In the genomic region with DNA sequence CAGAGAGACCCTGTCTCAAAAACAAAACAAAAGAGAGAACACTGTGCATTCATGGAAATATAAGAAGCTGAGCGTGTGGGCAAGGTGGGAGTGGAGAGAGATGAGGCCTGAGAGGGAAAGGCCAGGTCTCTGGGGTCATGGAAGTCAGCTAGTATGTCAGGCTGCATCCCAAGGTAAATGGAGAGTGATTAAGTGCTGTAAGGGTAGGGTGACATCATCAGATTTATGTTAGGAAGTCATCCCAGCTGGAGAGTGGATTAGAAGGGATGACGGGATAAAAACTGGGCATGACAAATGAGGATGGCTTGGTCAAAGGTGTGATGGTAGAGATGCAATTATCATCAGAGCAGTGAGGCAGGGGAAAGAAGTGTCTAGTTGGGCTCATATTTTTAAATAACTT, we compare ENCODE assay signal across 20 cellular contexts. TPM values are rescaled to one million over a fixed set of nuclear protein-coding genes. Genes with fewer than 3 reads are reported as not detected.
"Had no signal": no experiment of that assay in that cellular context is flagged by ENCODE, and none has a peak within 500 bp of the region (broad histone marks: within the 10 kb centered on the region; RNA-seq: fewer than 3 reads in every experiment).

No MANE protein-coding gene starts in this region.

- H3K36me3 ChIP-seq: gastrocnemius medialis, left ventricle myocardium inferior, sigmoid colon had no signal

- H3K4me3 Mint-ChIP-seq: memory B cell; stimulated activated naive CD8-positive, alpha-beta T cell treated with anti-CD3 and anti-CD28 coated beads, Interleukin-15, amount 100 ng/mL, for 72 hours; WTC11 had no signal

- H3K27ac Mint-ChIP-seq: memory B cell, WTC11 had no signal

- ATAC-seq: body of pancreas; gastrocnemius medialis; stimulated activated naive CD8-positive, alpha-beta T cell treated with anti-CD3 and anti-CD28 coated beads, Interleukin-15, amount 100 ng/mL, for 72 hours; WTC11 had no signal

- H3K9me3 Mint-ChIP-seq: memory B cell; nephron; stimulated activated naive CD8-positive, alpha-beta T cell treated with anti-CD3 and anti-CD28 coated beads, Interleukin-15, amount 100 ng/mL, for 72 hours; WTC11 had no signal

- H3K4me3 ChIP-seq: body of pancreas, gastrocnemius medialis, left ventricle myocardium inferior, sigmoid colon had no signal

- DNase-seq: activated naive CD4-positive, alpha-beta T cell treated with Interleukin-2 at 50 U/mL for 16 hours; amniotic stem cell; body of pancreas; central memory CD4-positive, alpha-beta T cell; cortex of kidney; effector memory CD4-positive, alpha-beta T cell; gastrocnemius medialis; islet precursor cell; left ventricle myocardium inferior; sigmoid colon; stimulated activated CD4-positive, alpha-beta T cell treated with anti-CD3 and anti-CD28 coated beads, Interleukin-2, amount 100 ng/mL, for 24 hours; stimulated activated CD8-positive, alpha-beta memory T cell treated with anti-CD3 and anti-CD28 coated beads, Interleukin-4, amount 100 ng/mL, for 48 hours; stimulated activated naive CD8-positive, alpha-beta T cell treated with anti-CD3 and anti-CD28 coated beads, Interleukin-15, amount 100 ng/mL, for 72 hours had no signal

- H3K36me3 Mint-ChIP-seq: memory B cell, WTC11 had no signal

- H3K27me3 Mint-ChIP-seq: memory B cell; stimulated activated naive CD8-positive, alpha-beta T cell treated with anti-CD3 and anti-CD28 coated beads, Interleukin-15, amount 100 ng/mL, for 72 hours had no signal

- H3K9me3 ChIP-seq: body of pancreas, gastrocnemius medialis, left ventricle myocardium inferior, sigmoid colon had no signal

- H3K27ac ChIP-seq: body of pancreas, gastrocnemius medialis, left ventricle myocardium inferior, sigmoid colon had no signal

- H3K27me3 ChIP-seq: body of pancreas, gastrocnemius medialis, sigmoid colon had no signal

RNA-seq across cellular contexts. Expression of a gene that starts 36.9 kb away (rescaled TPM):
- total RNA-seq: body of pancreas, gastrocnemius medialis, left ventricle myocardium inferior, mucosa of gallbladder, osteocyte, pulmonary artery endothelial cell, sigmoid colon, WTC11 had no signal
- polyA plus RNA-seq: sigmoid colon, thymus had no signal
